In genomic region chr12:31106101-31106803, GRCh38 we compare ENCODE assay signal across 19 cellular contexts. TPM values are rescaled to one million over a fixed set of nuclear protein-coding genes. Genes with fewer than 3 reads are reported as not detected.
DNase-seq lines count a peak whose midpoint lies in the region; ATAC-seq and TF ChIP-seq lines count a peak whose summit lies in the region.
"Had no signal": no experiment of that assay in that cellular context is flagged by ENCODE, and none has a peak within 500 bp of the region (broad histone marks: within the 10 kb centered on the region; RNA-seq: fewer than 3 reads in every experiment).

No MANE protein-coding gene starts in this region.

- DNase-seq in DMS153 (lab: John Stamatoyannopoulos, UW) (peak; percentile 37), DMS153 treated with DMSO at 0.1 percent for 48 hours (lab: John Stamatoyannopoulos, UW; ENCODE audit: unreplicated experiment) (no peak), H9 (peak; percentile 29), NCI-H510A (lab: John Stamatoyannopoulos, UW) (peak; percentile 57), coronary artery (ENCODE audit: low spot score) (peak; percentile 61), T1000 (lab: John Stamatoyannopoulos, UW) (no peak), glomerular visceral epithelial cell (ENCODE audit: extremely low spot score) (no peak)
- DNase-seq in CD8-positive, alpha-beta T cell: no peak
- DNase-seq: activated B cell treated with CpG ODN at 0.5 μM for 24 hours, activated gamma-delta T cell, anterior cingulate cortex, cerebellar nuclear complex, HFFc6, hippocampal formation, kidney, Right ventricle myocardium superior, transverse colon had no signal

- peaks cover 19 to 32% (median 31%) of the 10 kb centered on the region in 3 experiments for H3K36me3 Mint-ChIP-seq in H9 (ENCODE audit: insufficient read depth in 1 of 3, low read depth in 3 of 3)
- H3K36me3 Mint-ChIP-seq in CD8-positive, alpha-beta T cell: peaks cover 23% of the 10 kb centered on the region

- no peak overlapping the region for H3K4me3 Mint-ChIP-seq in H9
- H3K4me3 Mint-ChIP-seq in CD8-positive, alpha-beta T cell: no peak overlapping the region
- H3K4me3 Mint-ChIP-seq: activated B cell treated with CpG ODN at 0.5 μM for 24 hours, HFFc6, nephron had no signal

- no peak overlapping the region for H2AFZ ChIP-seq in H9 (ENCODE audit: low read length)

- no peak overlapping the region for H3K4me2 ChIP-seq in H9 (ENCODE audit: insufficient read depth, insufficient read length, low read length)

- no peak overlapping the region for H4K5ac ChIP-seq in H9 (ENCODE audit: insufficient read length, low read depth, low read length)

- H3K27me3 ChIP-seq in H9 (ENCODE audit: insufficient read depth, low read length): no peaks in the 10 kb centered on the region
- H3K27me3 ChIP-seq in CD8-positive, alpha-beta T cell (ENCODE audit: insufficient read depth, low read length): no peaks in the 10 kb centered on the region
- H3K27me3 ChIP-seq: transverse colon had no signal

- no peaks in the 10 kb centered on the region; a peak in 1 of 5 replicates for H3K9me3 Mint-ChIP-seq in H9
- no peaks in the 10 kb centered on the region for H3K9me3 Mint-ChIP-seq in CD8-positive, alpha-beta T cell
- H3K9me3 Mint-ChIP-seq: activated B cell treated with CpG ODN at 0.5 μM for 24 hours, HFFc6, nephron had no signal

- H3K4ac ChIP-seq in H9 (ENCODE audit: low read depth, low read length): no peak overlapping the region

- H3K4me1 Mint-ChIP-seq in H9: peaks cover 0 to 4% of the 10 kb centered on the region in 2 experiments; a peak in 1 of 4 replicates
- H3K4me1 Mint-ChIP-seq in CD8-positive, alpha-beta T cell (ENCODE audit: low read depth): no peaks in the 10 kb centered on the region
- H3K4me1 Mint-ChIP-seq: activated B cell treated with CpG ODN at 0.5 μM for 24 hours had no signal

- peak overlapping the region in 2 of 3 experiments; percentile 27 to 53; a peak in 2 of 7 replicates for H3K27ac Mint-ChIP-seq in H9
- H3K27ac Mint-ChIP-seq in CD8-positive, alpha-beta T cell: no peak overlapping the region
- H3K27ac Mint-ChIP-seq: activated B cell treated with CpG ODN at 0.5 μM for 24 hours, HFFc6, nephron had no signal

- peaks cover 2% of the 10 kb centered on the region; the same call in 1 of the 2 replicates for H3K27me3 Mint-ChIP-seq in H9 (ENCODE audit: low read depth)
- H3K27me3 Mint-ChIP-seq in CD8-positive, alpha-beta T cell (ENCODE audit: low read depth): no peaks in the 10 kb centered on the region
- H3K27me3 Mint-ChIP-seq: activated B cell treated with CpG ODN at 0.5 μM for 24 hours had no signal

- no peak overlapping the region for H3T11ph ChIP-seq in H9 (ENCODE audit: low read length)

- H3K4me3 ChIP-seq in coronary artery: no peak overlapping the region
- H3K4me3 ChIP-seq in CD8-positive, alpha-beta T cell (ENCODE audit: low read depth, low read length): no peak overlapping the region
- H3K4me3 ChIP-seq: transverse colon had no signal

- no peaks in the 10 kb centered on the region for H3K9me3 ChIP-seq in H9 (ENCODE audit: control insufficient read depth, low read depth, low read length)
- no peaks in the 10 kb centered on the region for H3K9me3 ChIP-seq in CD8-positive, alpha-beta T cell (ENCODE audit: low read length)
- H3K9me3 ChIP-seq: transverse colon had no signal

- no peak overlapping the region for H3K14ac ChIP-seq in H9 (ENCODE audit: insufficient read depth, low read length)

- TF ChIP-seq CTCF in H9 (conservative IDR thresholded peaks at IDR 0.05) (no peak), coronary artery (IDR thresholded peaks at IDR 0.05) (no peak)
- TF ChIP-seq CTCF in CD8-positive, alpha-beta T cell (IDR thresholded peaks at IDR 0.05): no peak

- POLR2A ChIA-PET in CD8-positive, alpha-beta T cell (lab: Charles Lee): no interaction called here

- H3K23ac ChIP-seq in H9 (ENCODE audit: insufficient read length, low read depth, low read length): no peak overlapping the region

- ATAC-seq in CD8-positive, alpha-beta T cell: no peak

- H2BK20ac ChIP-seq in H9 (ENCODE audit: low read depth, low read length, poor library complexity, severe bottlenecking): no peak overlapping the region

- H3K79me2 ChIP-seq in H9 (ENCODE audit: insufficient read depth, low read length): no peaks in the 10 kb centered on the region

- intact Hi-C loops in CD8-positive, alpha-beta T cell (cut with DNase I, micrococcal nuclease): no loop called here

- no peak overlapping the region for H2BK120ac ChIP-seq in H9 (ENCODE audit: low read depth, low read length, poor library complexity, severe bottlenecking)

- no peak overlapping the region for H2BK15ac ChIP-seq in H9 (ENCODE audit: low read depth, low read length)

- CTCF ChIA-PET in CD8-positive, alpha-beta T cell (lab: Charles Lee): no interaction called here

- no peaks in the 10 kb centered on the region for H3K23me2 ChIP-seq in H9 (ENCODE audit: insufficient read length, low read depth, low read length, poor library complexity, severe bottlenecking)

- H3K18ac ChIP-seq in H9 (ENCODE audit: insufficient read length, low read depth, low read length): no peak overlapping the region

- H2BK5ac ChIP-seq in H9 (ENCODE audit: insufficient read length, low read length): no peak overlapping the region

- no peak overlapping the region for H4K91ac ChIP-seq in H9 (ENCODE audit: insufficient read length, low read depth, low read length)

- no peaks in the 10 kb centered on the region for H4K20me1 ChIP-seq in H9 (ENCODE audit: control insufficient read depth, insufficient read depth, insufficient read length)

- WGBS in H9 (ENCODE audit: extremely low coverage, insufficient read length, low lambda C conversion rate): no CpG with 5 or more reads among the region's 10 CpGs

- H3K36me3 ChIP-seq in CD8-positive, alpha-beta T cell (ENCODE audit: insufficient read depth, low read length): no peaks in the 10 kb centered on the region
- H3K36me3 ChIP-seq: transverse colon had no signal

- no peaks in the 10 kb centered on the region for H3K79me1 ChIP-seq in H9 (ENCODE audit: insufficient read depth, low read depth, low read length, poor library complexity, severe bottlenecking)

- H4K8ac ChIP-seq in H9 (replicated peaks; ENCODE audit: insufficient read length, low read depth, low read length): no peak overlapping the region

- no peak overlapping the region for H3K56ac ChIP-seq in H9 (ENCODE audit: insufficient read length, low read depth, low read length)

- H2AK5ac ChIP-seq in H9 (ENCODE audit: insufficient read length, low read length): no peak overlapping the region

- no peak overlapping the region for H2BK12ac ChIP-seq in H9 (ENCODE audit: insufficient read length, low read depth, low read length)

- H3K27ac ChIP-seq in H9 (ENCODE audit: insufficient read length, low read depth, low read length) (no peak overlapping the region), coronary artery (no peak overlapping the region)
- no peak overlapping the region for H3K27ac ChIP-seq in CD8-positive, alpha-beta T cell (ENCODE audit: low read depth, low read length)
- H3K27ac ChIP-seq: 22Rv1, transverse colon had no signal

- no peak overlapping the region for H3K9ac ChIP-seq in H9 (ENCODE audit: extremely low read depth, insufficient read length, low read length)

- H3K4me1 ChIP-seq in H9 (ENCODE audit: insufficient read depth, low read length): no peaks in the 10 kb centered on the region
- no peaks in the 10 kb centered on the region for H3K4me1 ChIP-seq in CD8-positive, alpha-beta T cell (ENCODE audit: insufficient read depth, low read length)

RNA-seq across cellular contexts. Expression of gene DDX11, which starts 32.6 kb away (rescaled TPM):
- total RNA-seq in H9 (2021): 175 and 183 TPM in 2 replicates
- total RNA-seq in CD8-positive, alpha-beta T cell: 10 to 100 TPM; 49.7 to 55.2 TPM

Comparison
In these comparisons a context has a peak if more than half of its experiments do, and no peak if none do; other contexts are left out.
1. DNase-seq: peak in DMS153 (single experiment), H9 (single experiment), NCI-H510A (single experiment) and coronary artery (single experiment); none in DMS153 treated with DMSO at 0.1 percent for 48 hours (single experiment), T1000 (single experiment), CD8-positive, alpha-beta T cell (0 of 7) and glomerular visceral epithelial cell (single experiment).